In genomic region chr9:133916159-133916541, GRCh38 we compare ENCODE assay signal across 18 cellular contexts.
DNase-seq lines count a peak whose midpoint lies in the region; ATAC-seq, FAIRE-seq and TF ChIP-seq lines count a peak whose summit lies in the region.
"Had no signal": no experiment of that assay in that cellular context is flagged by ENCODE, and none has a peak within 500 bp of the region (broad histone marks: within the 10 kb centered on the region; RNA-seq: fewer than 3 reads in every experiment).

No MANE protein-coding gene starts in this region.

- H3K4me3 ChIP-seq in small intestine (ENCODE audit: low read depth in 1 of 2, low read length in 2 of 2) (no peak overlapping the region), lower leg skin (ENCODE audit: low read depth, poor library complexity, severe bottlenecking) (no peak overlapping the region)
- H3K4me3 ChIP-seq: thyroid gland had no signal

- ATAC-seq in HG02571 (IDR thresholded peaks at IDR 0.05; ENCODE audit: unreplicated experiment) (no peak), left ventricle myocardium superior (no peak)
- ATAC-seq: SK-N-SH treated with all-trans-retinoic acid at 6 μM for 48 hours had no signal

- peak in 47 of 51 donors; percentile 13 to 90 (median 76) for DNase-seq in hypothalamus (lab: John Stamatoyannopoulos, UW)
- DNase-seq in small intestine: peak; percentile 42
- no peak for DNase-seq in lower leg skin (ENCODE audit: low spot score in 2 of 2)
- DNase-seq in left ventricle myocardium superior: no peak
- DNase-seq: activated CD4-positive, alpha-beta T cell treated with anti-CD3 and anti-CD28 coated beads, Interleukin-2, amount 10 ng/mL, durations not matched to agents 7 days and 5 days; activated naive CD4-positive, alpha-beta T cell treated with anti-CD3 and anti-CD28 coated beads for 36 hours; activated T-cell treated with anti-CD3 and anti-CD28 coated beads for 4 hours; DMS79; foreskin fibroblast; NCI-H2107; NCI-H748 treated with DMSO at 0.1 percent for 48 hours; stimulated activated CD4-positive, alpha-beta T cell treated with anti-CD3 and anti-CD28 coated beads, Interleukin-4, amount 100 ng/mL, for 4 hours; thyroid gland had no signal

- H3K27ac Mint-ChIP-seq in IgD-negative memory B cell: peak overlapping the region in 2 of 3 donors; percentile 48 to 86
- peak overlapping the region; percentile 90 to 98 (median 97) for H3K27ac Mint-ChIP-seq in brain
- H3K27ac Mint-ChIP-seq: activated CD4-positive, alpha-beta T cell treated with anti-CD3 and anti-CD28 coated beads, Interleukin-2, amount 10 ng/mL, durations not matched to agents 7 days and 5 days; activated naive CD4-positive, alpha-beta T cell treated with anti-CD3 and anti-CD28 coated beads for 36 hours had no signal

- no peak overlapping the region for H3K4me3 Mint-ChIP-seq in IgD-negative memory B cell
- peak overlapping the region; percentile 5 to 84 (median 60) for H3K4me3 Mint-ChIP-seq in brain
- H3K4me3 Mint-ChIP-seq: activated CD4-positive, alpha-beta T cell treated with anti-CD3 and anti-CD28 coated beads, Interleukin-2, amount 10 ng/mL, durations not matched to agents 7 days and 5 days; activated naive CD4-positive, alpha-beta T cell treated with anti-CD3 and anti-CD28 coated beads for 36 hours had no signal

- 62 to 67% (median 64%) methylated on average over 15 to 16 of the region's 16 CpGs for WGBS in small intestine, 3 donors
- WGBS in lower leg skin, 2 donors: 52 to 68% methylated on average over 15 to 16 of the region's 16 CpGs

- no peak for TF ChIP-seq POLR2A in lower leg skin (IDR thresholded peaks at IDR 0.05)

- no peaks in the 10 kb centered on the region for H3K9me3 Mint-ChIP-seq in IgD-negative memory B cell
- peaks cover 0 to 3% (median 0%) of the 10 kb centered on the region in 5 experiments for H3K9me3 Mint-ChIP-seq in brain
- H3K9me3 Mint-ChIP-seq: activated CD4-positive, alpha-beta T cell treated with anti-CD3 and anti-CD28 coated beads, Interleukin-2, amount 10 ng/mL, durations not matched to agents 7 days and 5 days; activated naive CD4-positive, alpha-beta T cell treated with anti-CD3 and anti-CD28 coated beads for 36 hours had no signal

- H3K4me1 Mint-ChIP-seq in IgD-negative memory B cell (peaks cover 9 to 38% (median 22%) of the 10 kb centered on the region in 3 donors), brain (peaks cover 98% of the 10 kb centered on the region)
- H3K4me1 Mint-ChIP-seq: activated CD4-positive, alpha-beta T cell treated with anti-CD3 and anti-CD28 coated beads, Interleukin-2, amount 10 ng/mL, durations not matched to agents 7 days and 5 days had no signal

- intact Hi-C loops in lower leg skin (cut with DNase I; ENCODE audit: low total_unique reads) (no loop called here), left ventricle myocardium superior (cut with micrococcal nuclease) (no loop called here)

- no peaks in the 10 kb centered on the region for H3K36me3 Mint-ChIP-seq in IgD-negative memory B cell
- peaks cover 4% of the 10 kb centered on the region for H3K36me3 Mint-ChIP-seq in brain

- no peak for FAIRE-seq in small intestine (lab: Jason Lieb, UNC)
- FAIRE-seq: islet of Langerhans had no signal

- no peaks in the 10 kb centered on the region for H3K9me3 ChIP-seq in small intestine (ENCODE audit: control insufficient read depth, low read depth)
- H3K9me3 ChIP-seq: thyroid gland had no signal

- no peaks in the 10 kb centered on the region for H3K27me3 Mint-ChIP-seq in IgD-negative memory B cell
- H3K27me3 Mint-ChIP-seq in brain: no peaks in the 10 kb centered on the region
- H3K27me3 Mint-ChIP-seq: activated CD4-positive, alpha-beta T cell treated with anti-CD3 and anti-CD28 coated beads, Interleukin-2, amount 10 ng/mL, durations not matched to agents 7 days and 5 days had no signal

- H3K27ac ChIP-seq in small intestine (ENCODE audit: low read depth in 1 of 2, low read length in 1 of 2): peak overlapping the region in 1 of 2 donors; percentile 9
- H3K27ac ChIP-seq: thyroid gland had no signal

- TF ChIP-seq CTCF in brain (conservative IDR thresholded peaks at IDR 0.05) (no peak), lower leg skin (IDR thresholded peaks at IDR 0.05) (no peak)

- H3K4me1 ChIP-seq in small intestine (ENCODE audit: control insufficient read depth in 2 of 2, insufficient read depth in 1 of 2, low read depth in 1 of 2, low read length in 1 of 2): peaks cover 0 to 5% of the 10 kb centered on the region in 2 donors

- no peaks in the 10 kb centered on the region for H3K36me3 ChIP-seq in small intestine (ENCODE audit: control insufficient read depth in 2 of 2, insufficient read depth in 2 of 2, low read length in 2 of 2)
- H3K36me3 ChIP-seq: thyroid gland had no signal

- no peaks in the 10 kb centered on the region for H3K27me3 ChIP-seq in small intestine (ENCODE audit: control insufficient read depth in 2 of 2, insufficient read depth in 2 of 2, low read length in 2 of 2)
- H3K27me3 ChIP-seq: thyroid gland had no signal

Comparison
In these comparisons a context has a peak if more than half of its experiments do, and no peak if none do; other contexts are left out.
1. H3K4me3 Mint-ChIP-seq: peak in brain (5 of 5); none in IgD-negative memory B cell (0 of 4).
2. DNase-seq: peak in hypothalamus (47 of 51) and small intestine (single experiment); none in lower leg skin (0 of 2) and left ventricle myocardium superior (single experiment).